Comparison of ENCODE assay signal across 9 cellular contexts in the genomic region with DNA sequence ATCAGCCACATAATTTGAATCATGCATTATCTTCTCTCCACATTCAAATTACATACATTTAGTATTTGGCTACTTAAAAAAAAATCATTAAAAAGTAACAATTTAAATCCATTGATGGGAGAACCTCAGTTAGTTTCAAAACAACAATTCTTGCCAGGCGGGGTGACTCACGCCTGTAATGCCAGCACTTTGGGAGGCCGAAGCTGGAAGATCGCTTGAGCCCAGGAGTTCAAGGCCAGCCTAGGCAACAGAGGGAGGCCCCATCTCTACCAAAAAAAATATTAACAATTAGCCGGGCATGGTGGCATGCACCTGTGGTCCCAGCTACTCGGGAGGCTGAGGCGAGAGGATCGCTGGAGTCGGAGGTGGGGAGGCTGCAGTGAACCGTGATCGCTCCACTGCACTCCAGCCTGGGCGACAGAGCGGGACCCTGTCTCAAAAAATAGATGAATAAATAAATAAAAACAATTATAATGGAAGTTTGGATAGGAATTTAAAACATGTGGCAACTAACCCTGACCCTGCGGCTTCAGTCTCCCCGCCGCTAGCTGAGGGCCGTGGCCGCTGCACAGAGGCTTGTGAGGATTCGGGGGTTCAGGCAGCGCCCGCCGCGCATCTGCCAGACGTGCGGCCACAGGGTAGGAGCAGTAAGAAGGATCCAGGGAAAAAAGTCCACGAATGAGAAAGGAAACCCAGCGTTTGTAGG. TPM values are rescaled to one million over a fixed set of nuclear protein-coding genes. Genes with fewer than 3 reads are reported as not detected.
DNase-seq lines count a peak whose midpoint lies in the region; ATAC-seq and TF ChIP-seq lines count a peak whose summit lies in the region.
"Had no signal": no experiment of that assay in that cellular context is flagged by ENCODE, and none has a peak within 500 bp of the region (broad histone marks: within the 10 kb centered on the region; RNA-seq: fewer than 3 reads in every experiment).

No MANE protein-coding gene starts in this region.

- H3K4me3 Mint-ChIP-seq in GM23338 = peak overlapping the region; percentile 88
- peak overlapping the region; percentile 95 for H3K4me3 Mint-ChIP-seq in WTC11

- H3K4me3 ChIP-seq in GM23338 = peak overlapping the region; percentile 91
- peak overlapping the region; percentile 81 to 90 for H3K4me3 ChIP-seq in right atrium auricular region

- 0 out of 2 replicates have a peak, but pooled peaks cover 3% of the 10 kb centered on the region for H3K4me1 ChIP-seq in GM23338 (ENCODE audit: insufficient read depth)
- H3K4me1 ChIP-seq in right atrium auricular region = peaks cover 0 to 25% of the 10 kb centered on the region in 2 donors

- H2AFZ ChIP-seq in GM23338 = peak overlapping the region; percentile 99

- peaks cover 9% of the 10 kb centered on the region; the same call in 2 of the 3 replicates for H3K4me1 Mint-ChIP-seq in GM23338
- peaks cover 10% of the 10 kb centered on the region for H3K4me1 Mint-ChIP-seq in WTC11

- H3K36me3 Mint-ChIP-seq in GM23338 (ENCODE audit: low read depth) (no peaks in the 10 kb centered on the region), WTC11 (no peaks in the 10 kb centered on the region)

- H3K36me3 ChIP-seq in GM23338 (ENCODE audit: insufficient read depth) = no peaks in the 10 kb centered on the region
- no peaks in the 10 kb centered on the region for H3K36me3 ChIP-seq in right atrium auricular region

- DNase-seq in GM23338 (ENCODE audit: low spot score) = no peak
- DNase-seq in WTC11 (ENCODE audit: low spot score) = no peak
- DNase-seq in right atrium auricular region (ENCODE audit: low spot score) = no peak
- peak; percentile 21 for DNase-seq in stimulated activated CD8-positive, alpha-beta memory T cell treated with anti-CD3 and anti-CD28 coated beads, Interleukin-4, amount 100 ng/mL, for 48 hours
- DNase-seq in HuH-7.5 (ENCODE audit: low spot score) = no peak
- DNase-seq in GM13977 (ENCODE audit: low spot score) = no peak
- DNase-seq in NCI-H2196 treated with DMSO at 0.1 percent for 48 hours (lab: John Stamatoyannopoulos, UW; ENCODE audit: unreplicated experiment) = no peak
- DNase-seq: activated CD4-positive, alpha-beta T cell treated with anti-CD3 and anti-CD28 coated beads for 1 hour had no signal

- no peaks in the 10 kb centered on the region for H3K9me2 ChIP-seq in GM23338 (ENCODE audit: insufficient read depth)

- POLR2A ChIA-PET in WTC11 (lab: Charles Lee) = no interaction called here

- peak overlapping the region; percentile 95 for H3K4me2 ChIP-seq in GM23338

- H3K27me3 Mint-ChIP-seq in GM23338 (ENCODE audit: insufficient read depth, low read depth, poor library complexity) (peaks cover 14% of the 10 kb centered on the region), WTC11 (ENCODE audit: low read depth) (peaks cover 31% of the 10 kb centered on the region)

- CTCF ChIA-PET in WTC11 (lab: Charles Lee) = interaction anchor here (1.0 to 2.1 kb wide), 2 partner anchors 65 to 68 kb away, joined by 3 to 9 read pairs; no protein-coding TSS in a partner anchor

- 0 out of 2 replicates have a peak, but pooled peaks cover 4% of the 10 kb centered on the region for H3F3A ChIP-seq in GM23338 (replicated peaks; ENCODE audit: low read depth)

- peaks cover 34% of the 10 kb centered on the region for H3K27me3 ChIP-seq in GM23338 (ENCODE audit: insufficient read depth)
- H3K27me3 ChIP-seq in right atrium auricular region = no peaks in the 10 kb centered on the region

- H3K27ac ChIP-seq in GM23338 (ENCODE audit: low read depth) (no peak overlapping the region), right atrium auricular region (peak overlapping the region; percentile 96 to 99)

- peaks cover 20% of the 10 kb centered on the region for H3K79me2 ChIP-seq in GM23338 (replicated peaks; ENCODE audit: insufficient read depth)

- no peak for TF ChIP-seq CTCF in GM23338 (conservative IDR thresholded peaks at IDR 0.05; ENCODE audit: low read depth in 2 of 2)
- no peak for TF ChIP-seq CTCF in WTC11 (IDR thresholded peaks at IDR 0.05)
- TF ChIP-seq CTCF in right atrium auricular region (IDR thresholded peaks at IDR 0.05) = no peak
- no peak for TF ChIP-seq CTCF in GM13977 (IDR thresholded peaks at IDR 0.05; ENCODE audit: extremely low read depth, insufficient read depth, missing control alignments)

- peaks cover 9% of the 10 kb centered on the region for H4K20me1 ChIP-seq in GM23338 (replicated peaks; ENCODE audit: insufficient read depth)

- H3K9me3 Mint-ChIP-seq in GM23338 = no peaks in the 10 kb centered on the region; the same call in 2 of the 3 replicates
- H3K9me3 Mint-ChIP-seq in WTC11 = no peaks in the 10 kb centered on the region

- no peaks in the 10 kb centered on the region for H3K9me3 ChIP-seq in right atrium auricular region

- in situ Hi-C loops in GM13977 (cut with MboI; ENCODE audit: low pct_unique_long_range_greater_than_20kb, low sequenced_read_pairs, unreplicated experiment) = no loop called here

- ATAC-seq in GM23338 (peak; percentile 48), WTC11 (peak; percentile 28), HG02798 (IDR thresholded peaks at IDR 0.05; ENCODE audit: poor library complexity, unreplicated experiment) (no peak)

- H3K27ac Mint-ChIP-seq in GM23338 (no peak overlapping the region), WTC11 (no peak overlapping the region)

TF ChIP-seq in GM23338, 12 proteins besides CTCF, POLR2A, EP300 and RAD21:
- TF ChIP-seq ZNF331 (CRISPR knock-in tag; IDR thresholded peaks at IDR 0.05; ENCODE audit: low read depth) = no peak
- TF ChIP-seq, protein P1, sequence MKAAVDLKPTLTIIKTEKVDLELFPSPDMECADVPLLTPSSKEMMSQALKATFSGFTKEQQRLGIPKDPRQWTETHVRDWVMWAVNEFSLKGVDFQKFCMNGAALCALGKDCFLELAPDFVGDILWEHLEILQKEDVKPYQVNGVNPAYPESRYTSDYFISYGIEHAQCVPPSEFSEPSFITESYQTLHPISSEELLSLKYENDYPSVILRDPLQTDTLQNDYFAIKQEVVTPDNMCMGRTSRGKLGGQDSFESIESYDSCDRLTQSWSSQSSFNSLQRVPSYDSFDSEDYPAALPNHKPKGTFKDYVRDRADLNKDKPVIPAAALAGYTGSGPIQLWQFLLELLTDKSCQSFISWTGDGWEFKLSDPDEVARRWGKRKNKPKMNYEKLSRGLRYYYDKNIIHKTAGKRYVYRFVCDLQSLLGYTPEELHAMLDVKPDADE (IDR thresholded peaks at IDR 0.05) = no peak
TF ChIP-seq in GM23338: peak in this region for 0.

TF ChIP-seq in WTC11, 78 proteins besides CTCF, POLR2A, EP300 and RAD21 (continues in another document):
- TF ChIP-seq CREB1 (CRISPR knock-in tag; IDR thresholded peaks at IDR 0.05) (no peak), OVOL2 (CRISPR knock-in tag; IDR thresholded peaks at IDR 0.05; ENCODE audit: borderline replicate concordance) (no peak), ZNF281 (CRISPR knock-in tag; IDR thresholded peaks at IDR 0.05) (no peak), ZNF138 (CRISPR knock-in tag; conservative IDR thresholded peaks at IDR 0.05) (no peak)
- TF ChIP-seq, protein P2, sequence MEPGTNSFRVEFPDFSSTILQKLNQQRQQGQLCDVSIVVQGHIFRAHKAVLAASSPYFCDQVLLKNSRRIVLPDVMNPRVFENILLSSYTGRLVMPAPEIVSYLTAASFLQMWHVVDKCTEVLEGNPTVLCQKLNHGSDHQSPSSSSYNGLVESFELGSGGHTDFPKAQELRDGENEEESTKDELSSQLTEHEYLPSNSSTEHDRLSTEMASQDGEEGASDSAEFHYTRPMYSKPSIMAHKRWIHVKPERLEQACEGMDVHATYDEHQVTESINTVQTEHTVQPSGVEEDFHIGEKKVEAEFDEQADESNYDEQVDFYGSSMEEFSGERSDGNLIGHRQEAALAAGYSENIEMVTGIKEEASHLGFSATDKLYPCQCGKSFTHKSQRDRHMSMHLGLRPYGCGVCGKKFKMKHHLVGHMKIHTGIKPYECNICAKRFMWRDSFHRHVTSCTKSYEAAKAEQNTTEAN (CRISPR knock-in tag; IDR thresholded peaks at IDR 0.05) = no peak
- TF ChIP-seq, protein P3, sequence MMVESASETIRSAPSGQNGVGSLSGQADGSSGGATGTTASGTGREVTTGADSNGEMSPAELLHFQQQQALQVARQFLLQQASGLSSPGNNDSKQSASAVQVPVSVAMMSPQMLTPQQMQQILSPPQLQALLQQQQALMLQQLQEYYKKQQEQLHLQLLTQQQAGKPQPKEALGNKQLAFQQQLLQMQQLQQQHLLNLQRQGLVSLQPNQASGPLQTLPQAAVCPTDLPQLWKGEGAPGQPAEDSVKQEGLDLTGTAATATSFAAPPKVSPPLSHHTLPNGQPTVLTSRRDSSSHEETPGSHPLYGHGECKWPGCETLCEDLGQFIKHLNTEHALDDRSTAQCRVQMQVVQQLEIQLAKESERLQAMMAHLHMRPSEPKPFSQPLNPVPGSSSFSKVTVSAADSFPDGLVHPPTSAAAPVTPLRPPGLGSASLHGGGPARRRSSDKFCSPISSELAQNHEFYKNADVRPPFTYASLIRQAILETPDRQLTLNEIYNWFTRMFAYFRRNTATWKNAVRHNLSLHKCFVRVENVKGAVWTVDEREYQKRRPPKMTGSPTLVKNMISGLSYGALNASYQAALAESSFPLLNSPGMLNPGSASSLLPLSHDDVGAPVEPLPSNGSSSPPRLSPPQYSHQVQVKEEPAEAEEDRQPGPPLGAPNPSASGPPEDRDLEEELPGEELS (CRISPR knock-in tag; IDR thresholded peaks at IDR 0.05) = no peak

RNA-seq across cellular contexts. Expression of gene CSGALNACT2, which starts 1.1 kb away (rescaled TPM):
- total RNA-seq in GM23338 (2014; rRNA removed; shearing (Covaris generic)) = 3.7 and 4.6 TPM in 2 replicates
- polyA plus RNA-seq in GM23338 (2016; fragmentation: Nextera tagmentation; extraction: Ambion mirVana) = 2.4 and 3.0 TPM in 2 replicates
- total RNA-seq in WTC11 (2021) (5.1 to 5.7 TPM (median 5.2 TPM) in 3 replicates), right atrium auricular region (10 to 100 TPM; 10.0 to 14.9 TPM)
